ENCODE assay signal across 24 cellular contexts in genomic region chr10:53022663-53023088, GRCh38.
DNase-seq lines count a peak whose midpoint lies in the region; ATAC-seq and TF ChIP-seq lines count a peak whose summit lies in the region.
"Had no signal": no experiment of that assay in that cellular context is flagged by ENCODE, and none has a peak within 500 bp of the region (broad histone marks: within the 10 kb centered on the region; RNA-seq: fewer than 3 reads in every experiment).

No MANE protein-coding gene starts in this region.

- no peaks in the 10 kb centered on the region for H3K9me3 ChIP-seq in HUES64 (ENCODE audit: insufficient read depth, low read depth, low read length)
- H3K9me3 ChIP-seq: BLaER1, heart right ventricle, lower lobe of right lung, Peyer's patch, sigmoid colon had no signal

- peak overlapping the region; percentile 44; the same call in 1 of the 2 replicates for H3K9ac ChIP-seq in HUES64 (ENCODE audit: low read depth, low read length)
- H3K9ac ChIP-seq: BLaER1 had no signal

- peak overlapping the region; percentile 72 for H3K27ac ChIP-seq in HUES64 (ENCODE audit: low read depth, low read length)
- H3K27ac ChIP-seq: BLaER1, heart right ventricle, lower lobe of right lung, Peyer's patch, sigmoid colon had no signal

- no peaks in the 10 kb centered on the region for H3K36me3 ChIP-seq in HUES64 (ENCODE audit: insufficient read depth, low read length)
- H3K36me3 ChIP-seq: BLaER1, heart right ventricle, lower lobe of right lung, Peyer's patch, sigmoid colon had no signal

- peaks cover 24% of the 10 kb centered on the region for H3K4me1 ChIP-seq in HUES64 (ENCODE audit: insufficient read depth, low read length)
- H3K4me1 ChIP-seq: BLaER1, heart right ventricle, lower lobe of right lung, sigmoid colon had no signal

- H3K27me3 ChIP-seq in HUES64 (ENCODE audit: insufficient read depth, low read length) = no peaks in the 10 kb centered on the region
- H3K27me3 ChIP-seq: BLaER1, Peyer's patch, sigmoid colon had no signal

- DNase-seq in fibroblast of villous mesenchyme (ENCODE audit: low read depth) = peak; percentile 6
- peak; percentile 32 for DNase-seq in kidney glomerular epithelial cell (lab: John Stamatoyannopoulos, UW)
- DNase-seq in renal cortical epithelial cell (ENCODE audit: low read depth) = peak; percentile 40
- no peak for DNase-seq in activated naive CD4-positive, alpha-beta T cell treated with anti-CD3 and anti-CD28 coated beads, Interleukin-2, amount 50 U/mL, for 16 hours
- DNase-seq in foreskin melanocyte = no peak
- DNase-seq: activated CD4-positive, alpha-beta T cell treated with anti-CD3 and anti-CD28 coated beads for 48 hours; activated gamma-delta T cell treated with Interleukin-2 at 50 U/mL for 16 hours; activated naive CD8-positive, alpha-beta T cell treated with anti-CD3 and anti-CD28 coated beads, Interleukin-2, amount 50 U/mL, for 24 hours; activated T-cell treated with anti-CD3 and anti-CD28 coated beads, Interleukin-2, amount 50 U/mL, for 24 hours; GF-D8; heart right ventricle; lower lobe of right lung; NCI-H1092 treated with DMSO at 0.1 percent for 48 hours; NCI-H187; NCI-H526; Peyer's patch; SIG-M5; sigmoid colon; stimulated activated CD4-positive, alpha-beta T cell treated with anti-CD3 and anti-CD28 coated beads, Interleukin-4, amount 100 ng/mL, for 24 hours had no signal

- WGBS in HUES64 = 39% methylated on average over 4 of the region's 4 CpGs

- no peak for TF ChIP-seq CTCF in fibroblast of villous mesenchyme (IDR thresholded peaks at IDR 0.05; ENCODE audit: insufficient read depth, low read depth, low read length)

- ATAC-seq in GM21526 (IDR thresholded peaks at IDR 0.05; ENCODE audit: low FRiP score, unreplicated experiment) = no peak
- no peak for ATAC-seq in GM19397 (IDR thresholded peaks at IDR 0.05; ENCODE audit: unreplicated experiment)
- ATAC-seq: activated naive CD8-positive, alpha-beta T cell treated with anti-CD3 and anti-CD28 coated beads, Interleukin-2, amount 50 U/mL, for 24 hours; heart right ventricle; lower lobe of right lung; stimulated activated effector memory CD8-positive, alpha-beta T cell treated with anti-CD3 and anti-CD28 coated beads, Interleukin-12 subunit alpha, Interleukin-12 subunit beta, amount 100 ng/mL, for 72 hours had no signal

- peak overlapping the region; percentile 12; the same call in 1 of the 2 replicates for H3K4me3 ChIP-seq in HUES64 (ENCODE audit: low read length)
- no peak overlapping the region for H3K4me3 ChIP-seq in fibroblast of villous mesenchyme (ENCODE audit: low read depth, low read length)
- H3K4me3 ChIP-seq: BLaER1, heart right ventricle, lower lobe of right lung, Peyer's patch, sigmoid colon had no signal

Comparison
In these comparisons a context has a peak if more than half of its experiments do, and no peak if none do; other contexts are left out.
1. DNase-seq: peak in fibroblast of villous mesenchyme (single experiment), kidney glomerular epithelial cell (single experiment) and renal cortical epithelial cell (single experiment); none in activated naive CD4-positive, alpha-beta T cell treated with anti-CD3 and anti-CD28 coated beads, Interleukin-2, amount 50 U/mL, for 16 hours (single experiment) and foreskin melanocyte (single experiment).